In the genomic region with DNA sequence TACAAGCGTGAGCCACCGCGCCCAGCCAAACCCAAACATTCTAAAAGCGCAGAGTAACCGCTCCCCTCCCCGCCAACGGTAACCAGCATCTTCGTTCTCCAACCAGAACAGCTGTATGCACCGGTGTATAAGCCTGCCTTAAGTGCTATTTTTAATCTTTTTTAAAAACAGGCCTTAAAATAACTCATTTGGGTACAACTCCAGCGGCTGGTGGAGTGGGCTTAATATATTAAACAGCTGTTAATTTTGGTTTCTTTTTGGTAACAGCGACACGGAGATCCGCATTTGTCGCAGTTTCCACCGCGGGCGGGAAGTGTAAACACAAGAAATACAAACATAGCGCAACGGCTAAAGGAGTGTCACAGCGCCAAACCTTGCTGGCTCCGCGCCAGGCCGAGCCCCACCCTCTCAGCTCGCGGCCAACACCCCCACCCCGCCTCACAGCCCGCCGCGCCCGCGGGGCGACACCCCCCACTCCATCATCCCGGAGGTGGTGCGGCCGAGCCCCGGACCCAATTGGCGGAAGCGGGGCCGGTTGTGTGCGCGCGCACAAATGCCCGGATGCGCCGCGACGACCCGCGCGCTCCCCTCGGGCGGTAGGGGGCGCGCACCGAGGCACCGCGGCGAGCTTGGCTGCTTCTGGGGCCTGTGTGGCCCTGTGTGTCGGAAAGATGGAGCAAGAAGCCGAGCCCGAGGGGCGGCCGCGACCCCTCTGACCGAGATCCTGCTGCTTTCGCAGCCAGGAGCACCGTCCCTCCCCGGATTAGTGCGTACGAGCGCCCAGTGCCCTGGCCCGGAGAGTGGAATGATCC, we compare ENCODE assay signal across 1 cellular context.
A peak's percentile ranks its signal among the peaks of the same experiment; 100 is the strongest.
TF ChIP-seq lines count a peak whose summit lies in the region.

TSS of gene MDM2 (plus strand) at position 602 of the 812 bp plus-strand sequence. CDS start 301 bp downstream, outside the sequence.

TF ChIP-seq in K562, 482 proteins besides CTCF, POLR2A, EP300 and RAD21 (continued from another document and continues in another):
- TF ChIP-seq ZNF512 (tag; IDR thresholded peaks at IDR 0.05) (no peak), ELK3 (CRISPR knock-in tag; IDR thresholded peaks at IDR 0.05) (no peak), GATA2 (CRISPR knock-in tag; IDR thresholded peaks at IDR 0.05) (no peak), PRMT5 (CRISPR knock-in tag; IDR thresholded peaks at IDR 0.05) (no peak), CBX5 (IDR thresholded peaks at IDR 0.05; ENCODE audit: borderline replicate concordance, low read depth) (no peak), MTA3 (IDR thresholded peaks at IDR 0.05; ENCODE audit: borderline replicate concordance) (peak; percentile 77; the same call in 1 of the 2 replicates), SMARCB1 (IDR thresholded peaks at IDR 0.05; ENCODE audit: insufficient read length, low read depth) (no peak), ZNF79 (CRISPR knock-in tag; IDR thresholded peaks at IDR 0.05; ENCODE audit: low read depth) (peak; percentile 27; the same call in 1 of the 2 replicates), NCOR1 (IDR thresholded peaks at IDR 0.05) (no peak; the same call in none of the 2 replicates), SLC30A9 (CRISPR knock-in tag; IDR thresholded peaks at IDR 0.05) (no peak), CREB1 (IDR thresholded peaks at IDR 0.05) (peak; percentile 63; the same call in 1 of the 2 replicates), CREB1 (CRISPR knock-in tag; IDR thresholded peaks at IDR 0.05) (peak; percentile 76), ETS2 (tag; IDR thresholded peaks at IDR 0.05; ENCODE audit: borderline replicate concordance, poor library complexity, severe bottlenecking) (no peak), ZNF184 (CRISPR knock-in tag; IDR thresholded peaks at IDR 0.05) (no peak), ZEB2 (IDR thresholded peaks at IDR 0.05) (no peak), E2F3 (CRISPR knock-in tag; IDR thresholded peaks at IDR 0.05) (no peak), ZKSCAN1 (IDR thresholded peaks at IDR 0.05; ENCODE audit: low read depth, low read length) (no peak), TAF1 (IDR thresholded peaks at IDR 0.05; ENCODE audit: control insufficient read depth, extremely low read depth, insufficient read depth, low read length, severe bottlenecking) (peak; percentile 90), RBBP5 (IDR thresholded peaks at IDR 0.05; ENCODE audit: borderline replicate concordance, insufficient read depth, low read length, poor library complexity, severe bottlenecking) (peak; percentile 50), ZNF280A (IDR thresholded peaks at IDR 0.05; ENCODE audit: low read depth, partially characterized antibody) (no peak), XRCC3 (IDR thresholded peaks at IDR 0.05) (no peak), ZNF561 (CRISPR knock-in tag; conservative IDR thresholded peaks at IDR 0.05) (no peak), TGIF2 (CRISPR knock-in tag; IDR thresholded peaks at IDR 0.05) (no peak), TEAD2 (tag; IDR thresholded peaks at IDR 0.05) (no peak), CLOCK (CRISPR knock-in tag; IDR thresholded peaks at IDR 0.05; ENCODE audit: borderline replicate concordance) (no peak), MEF2A (IDR thresholded peaks at IDR 0.05; ENCODE audit: control insufficient read depth, low read depth, low read length) (0 out of 2 replicates have a peak, but pooled peaks have one; percentile 9), CREB5 (CRISPR knock-in tag; IDR thresholded peaks at IDR 0.05) (no peak), ZNF217 (CRISPR knock-in tag; IDR thresholded peaks at IDR 0.05) (no peak)
- TF ChIP-seq, protein P1, sequence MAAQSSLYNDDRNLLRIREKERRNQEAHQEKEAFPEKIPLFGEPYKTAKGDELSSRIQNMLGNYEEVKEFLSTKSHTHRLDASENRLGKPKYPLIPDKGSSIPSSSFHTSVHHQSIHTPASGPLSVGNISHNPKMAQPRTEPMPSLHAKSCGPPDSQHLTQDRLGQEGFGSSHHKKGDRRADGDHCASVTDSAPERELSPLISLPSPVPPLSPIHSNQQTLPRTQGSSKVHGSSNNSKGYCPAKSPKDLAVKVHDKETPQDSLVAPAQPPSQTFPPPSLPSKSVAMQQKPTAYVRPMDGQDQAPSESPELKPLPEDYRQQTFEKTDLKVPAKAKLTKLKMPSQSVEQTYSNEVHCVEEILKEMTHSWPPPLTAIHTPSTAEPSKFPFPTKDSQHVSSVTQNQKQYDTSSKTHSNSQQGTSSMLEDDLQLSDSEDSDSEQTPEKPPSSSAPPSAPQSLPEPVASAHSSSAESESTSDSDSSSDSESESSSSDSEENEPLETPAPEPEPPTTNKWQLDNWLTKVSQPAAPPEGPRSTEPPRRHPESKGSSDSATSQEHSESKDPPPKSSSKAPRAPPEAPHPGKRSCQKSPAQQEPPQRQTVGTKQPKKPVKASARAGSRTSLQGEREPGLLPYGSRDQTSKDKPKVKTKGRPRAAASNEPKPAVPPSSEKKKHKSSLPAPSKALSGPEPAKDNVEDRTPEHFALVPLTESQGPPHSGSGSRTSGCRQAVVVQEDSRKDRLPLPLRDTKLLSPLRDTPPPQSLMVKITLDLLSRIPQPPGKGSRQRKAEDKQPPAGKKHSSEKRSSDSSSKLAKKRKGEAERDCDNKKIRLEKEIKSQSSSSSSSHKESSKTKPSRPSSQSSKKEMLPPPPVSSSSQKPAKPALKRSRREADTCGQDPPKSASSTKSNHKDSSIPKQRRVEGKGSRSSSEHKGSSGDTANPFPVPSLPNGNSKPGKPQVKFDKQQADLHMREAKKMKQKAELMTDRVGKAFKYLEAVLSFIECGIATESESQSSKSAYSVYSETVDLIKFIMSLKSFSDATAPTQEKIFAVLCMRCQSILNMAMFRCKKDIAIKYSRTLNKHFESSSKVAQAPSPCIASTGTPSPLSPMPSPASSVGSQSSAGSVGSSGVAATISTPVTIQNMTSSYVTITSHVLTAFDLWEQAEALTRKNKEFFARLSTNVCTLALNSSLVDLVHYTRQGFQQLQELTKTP (IDR thresholded peaks at IDR 0.05; ENCODE audit: low read depth in 1 of 2, partially characterized antibody in 2 of 2): peak; percentile 28 to 70
- TF ChIP-seq, protein P2, sequence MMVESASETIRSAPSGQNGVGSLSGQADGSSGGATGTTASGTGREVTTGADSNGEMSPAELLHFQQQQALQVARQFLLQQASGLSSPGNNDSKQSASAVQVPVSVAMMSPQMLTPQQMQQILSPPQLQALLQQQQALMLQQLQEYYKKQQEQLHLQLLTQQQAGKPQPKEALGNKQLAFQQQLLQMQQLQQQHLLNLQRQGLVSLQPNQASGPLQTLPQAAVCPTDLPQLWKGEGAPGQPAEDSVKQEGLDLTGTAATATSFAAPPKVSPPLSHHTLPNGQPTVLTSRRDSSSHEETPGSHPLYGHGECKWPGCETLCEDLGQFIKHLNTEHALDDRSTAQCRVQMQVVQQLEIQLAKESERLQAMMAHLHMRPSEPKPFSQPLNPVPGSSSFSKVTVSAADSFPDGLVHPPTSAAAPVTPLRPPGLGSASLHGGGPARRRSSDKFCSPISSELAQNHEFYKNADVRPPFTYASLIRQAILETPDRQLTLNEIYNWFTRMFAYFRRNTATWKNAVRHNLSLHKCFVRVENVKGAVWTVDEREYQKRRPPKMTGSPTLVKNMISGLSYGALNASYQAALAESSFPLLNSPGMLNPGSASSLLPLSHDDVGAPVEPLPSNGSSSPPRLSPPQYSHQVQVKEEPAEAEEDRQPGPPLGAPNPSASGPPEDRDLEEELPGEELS (CRISPR knock-in tag; IDR thresholded peaks at IDR 0.05; ENCODE audit: borderline replicate concordance): 0 out of 2 replicates have a peak, but pooled peaks have one; percentile 34
- TF ChIP-seq, protein P3, sequence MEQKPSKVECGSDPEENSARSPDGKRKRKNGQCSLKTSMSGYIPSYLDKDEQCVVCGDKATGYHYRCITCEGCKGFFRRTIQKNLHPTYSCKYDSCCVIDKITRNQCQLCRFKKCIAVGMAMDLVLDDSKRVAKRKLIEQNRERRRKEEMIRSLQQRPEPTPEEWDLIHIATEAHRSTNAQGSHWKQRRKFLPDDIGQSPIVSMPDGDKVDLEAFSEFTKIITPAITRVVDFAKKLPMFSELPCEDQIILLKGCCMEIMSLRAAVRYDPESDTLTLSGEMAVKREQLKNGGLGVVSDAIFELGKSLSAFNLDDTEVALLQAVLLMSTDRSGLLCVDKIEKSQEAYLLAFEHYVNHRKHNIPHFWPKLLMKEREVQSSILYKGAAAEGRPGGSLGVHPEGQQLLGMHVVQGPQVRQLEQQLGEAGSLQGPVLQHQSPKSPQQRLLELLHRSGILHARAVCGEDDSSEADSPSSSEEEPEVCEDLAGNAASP (IDR thresholded peaks at IDR 0.05): no peak
- TF ChIP-seq, protein P4, sequence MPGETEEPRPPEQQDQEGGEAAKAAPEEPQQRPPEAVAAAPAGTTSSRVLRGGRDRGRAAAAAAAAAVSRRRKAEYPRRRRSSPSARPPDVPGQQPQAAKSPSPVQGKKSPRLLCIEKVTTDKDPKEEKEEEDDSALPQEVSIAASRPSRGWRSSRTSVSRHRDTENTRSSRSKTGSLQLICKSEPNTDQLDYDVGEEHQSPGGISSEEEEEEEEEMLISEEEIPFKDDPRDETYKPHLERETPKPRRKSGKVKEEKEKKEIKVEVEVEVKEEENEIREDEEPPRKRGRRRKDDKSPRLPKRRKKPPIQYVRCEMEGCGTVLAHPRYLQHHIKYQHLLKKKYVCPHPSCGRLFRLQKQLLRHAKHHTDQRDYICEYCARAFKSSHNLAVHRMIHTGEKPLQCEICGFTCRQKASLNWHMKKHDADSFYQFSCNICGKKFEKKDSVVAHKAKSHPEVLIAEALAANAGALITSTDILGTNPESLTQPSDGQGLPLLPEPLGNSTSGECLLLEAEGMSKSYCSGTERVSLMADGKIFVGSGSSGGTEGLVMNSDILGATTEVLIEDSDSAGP (CRISPR knock-in tag; IDR thresholded peaks at IDR 0.05): no peak
